Comparison of ENCODE assay signal across 1 cellular context in genomic region chr4:165402375-165402774, GRCh38.
A peak's percentile ranks its signal among the peaks of the same experiment; 100 is the strongest.
TF ChIP-seq lines count a peak whose summit lies in the region.

No MANE protein-coding gene starts in this region.

TF ChIP-seq in K562, 482 proteins besides CTCF, POLR2A, EP300 and RAD21:
- TF ChIP-seq CHD2 (IDR thresholded peaks at IDR 0.05; ENCODE audit: low read depth, low read length) (peak; percentile 93), MAFG (tag; conservative IDR thresholded peaks at IDR 0.05) (peak; percentile 69), USF2 (CRISPR knock-in tag; IDR thresholded peaks at IDR 0.05) (0 out of 2 replicates have a peak, but pooled peaks have one; percentile 17), PKNOX1 (IDR thresholded peaks at IDR 0.05) (peak; percentile 52), ATF1 (CRISPR knock-in tag; IDR thresholded peaks at IDR 0.05) (no peak), ATF1 (tag; IDR thresholded peaks at IDR 0.05) (peak; percentile 35), C11orf30 (IDR thresholded peaks at IDR 0.05; ENCODE audit: low read depth) (peak; percentile 37; the same call in 1 of the 2 replicates), ZNF324 (CRISPR knock-in tag; IDR thresholded peaks at IDR 0.05) (no peak), NFE2 (IDR thresholded peaks at IDR 0.05; ENCODE audit: low read depth) (peak; percentile 68), ARHGAP35 (IDR thresholded peaks at IDR 0.05; ENCODE audit: partially characterized antibody) (peak; percentile 15), NRF1 (conservative IDR thresholded peaks at IDR 0.05 in 1 of 2, IDR thresholded peaks at IDR 0.05 in 1 of 2) (peak; percentile 23 to 24; a peak in 1 of 4 replicates), MTF1 (CRISPR knock-in tag; IDR thresholded peaks at IDR 0.05; ENCODE audit: borderline replicate concordance) (no peak), MED1 (CRISPR knock-in tag; IDR thresholded peaks at IDR 0.05; ENCODE audit: borderline replicate concordance) (no peak), ZBTB8A (IDR thresholded peaks at IDR 0.05; ENCODE audit: partially characterized antibody) (no peak), ZNF316 (IDR thresholded peaks at IDR 0.05) (peak; percentile 41; the same call in 1 of the 2 replicates), L3MBTL2 (IDR thresholded peaks at IDR 0.05) (peak; percentile 62; the same call in 1 of the 2 replicates), MGA (IDR thresholded peaks at IDR 0.05) (peak; percentile 54)
TF ChIP-seq in K562: peak in this region for 12.
